In the genomic region with DNA sequence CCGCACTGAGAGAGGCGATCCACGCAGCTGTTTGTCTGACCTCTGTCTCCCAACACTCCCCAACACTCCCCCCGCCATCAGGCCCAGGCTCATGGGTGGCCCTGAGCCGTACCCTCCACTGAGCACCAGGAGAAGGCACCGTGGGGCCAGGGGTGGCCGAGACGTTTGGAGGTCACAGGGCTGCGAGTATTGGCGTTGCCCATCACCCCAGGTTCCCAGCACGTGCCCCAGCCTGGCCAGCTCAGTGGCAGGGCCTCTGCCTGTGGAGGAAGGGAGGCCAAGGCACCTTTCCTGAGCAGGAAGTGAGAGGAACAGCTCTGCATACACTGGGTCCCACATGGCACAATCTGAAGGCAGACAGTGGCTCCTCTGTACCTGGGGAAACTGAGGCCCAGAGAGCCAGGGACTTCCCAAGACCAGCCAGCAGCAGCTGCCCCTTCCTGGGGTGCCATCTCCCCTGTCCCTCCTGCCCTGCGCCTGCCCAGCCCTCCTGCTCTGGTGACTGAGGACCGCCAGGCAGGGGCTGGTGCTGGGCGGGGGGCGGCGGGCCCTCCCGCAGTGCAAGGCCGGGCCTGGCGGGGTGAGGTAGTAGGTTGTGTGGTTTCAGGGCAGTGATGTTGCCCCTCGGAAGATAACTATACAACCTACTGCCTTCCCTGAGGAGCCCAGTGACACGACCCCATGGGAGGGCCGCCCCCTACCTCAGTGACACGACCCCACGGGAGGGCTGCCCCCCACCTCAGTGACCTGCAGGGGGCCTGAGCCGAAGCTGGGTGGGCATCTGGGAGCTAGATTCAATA, we compare ENCODE assay signal across 16 cellular contexts. TPM values are rescaled to one million over a fixed set of nuclear protein-coding genes. Genes with fewer than 3 reads are reported as not detected.
DNase-seq lines count a peak whose midpoint lies in the region; ATAC-seq and TF ChIP-seq lines count a peak whose summit lies in the region.
"Had no signal": no experiment of that assay in that cellular context is flagged by ENCODE, and none has a peak within 500 bp of the region (broad histone marks: within the 10 kb centered on the region; RNA-seq: fewer than 3 reads in every experiment).

No MANE protein-coding gene starts in this region.

- no peak for ATAC-seq in heart right ventricle
- ATAC-seq in Right ventricle myocardium inferior, result no peak
- no peak for ATAC-seq in gastrocnemius medialis
- no peak for ATAC-seq in HG02970 (IDR thresholded peaks at IDR 0.05; ENCODE audit: low FRiP score, unreplicated experiment)
- ATAC-seq: PC-3 had no signal

- no peak for TF ChIP-seq CTCF in heart right ventricle (IDR thresholded peaks at IDR 0.05)
- TF ChIP-seq CTCF in gastrocnemius medialis (IDR thresholded peaks at IDR 0.05 in 4 of 5, conservative IDR thresholded peaks at IDR 0.05 in 1 of 5), result no peak

- H3K36me3 ChIP-seq in heart right ventricle (peaks cover 0 to 60% (median 39%) of the 10 kb centered on the region in 9 donors), gastrocnemius medialis (peaks cover 0 to 13% of the 10 kb centered on the region in 2 donors)

- H3K4me3 ChIP-seq in heart right ventricle (no peak overlapping the region), gastrocnemius medialis (no peak overlapping the region)

- H3K9me3 ChIP-seq in heart right ventricle (no peaks in the 10 kb centered on the region), gastrocnemius medialis (no peaks in the 10 kb centered on the region)

- H3K27me3 ChIP-seq in heart right ventricle, result no peaks in the 10 kb centered on the region
- H3K27me3 ChIP-seq in gastrocnemius medialis, result no peaks in the 10 kb centered on the region
- H3K27me3 ChIP-seq: brain microvascular endothelial cell had no signal

- intact Hi-C loops in heart right ventricle (cut with DNase I), result loop anchor here in 3 of 10 donors (5.0 kb wide), 1 partner anchor 36 kb away; no protein-coding TSS in a partner anchor
- intact Hi-C loops in Right ventricle myocardium inferior (cut with DNase I), result loop anchor here (2.0 kb wide), 1 partner anchor 39 kb away; no protein-coding TSS in a partner anchor
- intact Hi-C loops in gastrocnemius medialis (cut with DNase I; ENCODE audit: low total_unique reads), result no loop called here

- DNase-seq in heart right ventricle, result peak in 1 of 2 donors; percentile 36
- no peak for DNase-seq in Right ventricle myocardium inferior (ENCODE audit: missing footprints)
- DNase-seq in fibroblast of gingiva (ENCODE audit: low read depth), result peak; percentile 14
- DNase-seq in gastrocnemius medialis, result peak in 1 of 2 donors; percentile 43
- DNase-seq in activated T-cell treated with anti-CD3 and anti-CD28 coated beads, Interleukin-2, amount 50 U/mL, for 48 hours, result no peak
- no peak for DNase-seq in activated T-cell treated with anti-CD3 and anti-CD28 coated beads for 4 hours
- no peak for DNase-seq in stimulated activated CD4-positive, alpha-beta T cell treated with anti-CD3 and anti-CD28 coated beads, Interleukin-12 subunit alpha, Interleukin-12 subunit beta, amount 100 ng/mL, for 4 hours
- DNase-seq: activated CD4-positive, alpha-beta T cell treated with anti-CD3 and anti-CD28 coated beads, Interleukin-2, amount 10 ng/mL, durations not matched to agents 7 days and 5 days; brain microvascular endothelial cell; COR-L47; NCI-H446 treated with DMSO at 0.1 percent for 48 hours; PC-3; posterior cingulate gyrus; stimulated activated CD4-positive, alpha-beta T cell treated with anti-CD3 and anti-CD28 coated beads, Interleukin-2, amount 100 ng/mL, for 48 hours; stimulated activated naive CD4-positive, alpha-beta T cell had no signal

- TF ChIP-seq POLR2A in gastrocnemius medialis (IDR thresholded peaks at IDR 0.05), result no peak

- WGBS in heart right ventricle, 2 donors, result 64 to 73% methylated on average over 24 to 25 of the region's 25 CpGs

- H3K4me1 ChIP-seq in heart right ventricle (peaks cover 54 to 88% (median 83%) of the 10 kb centered on the region in 9 donors), gastrocnemius medialis (peaks cover 63 to 73% of the 10 kb centered on the region in 2 donors)

- in situ Hi-C loops in gastrocnemius medialis (cut with MboI; ENCODE audit: low sequenced_read_pairs in 4 of 4), result loop anchor here in 1 of 4 donors (10.0 kb wide), 1 partner anchor 99 kb away; no protein-coding TSS in a partner anchor

- peak overlapping the region; percentile 28 to 94 (median 78) for H3K27ac ChIP-seq in heart right ventricle
- H3K27ac ChIP-seq in gastrocnemius medialis, result peak overlapping the region; percentile 84 to 98 (median 92)
- H3K27ac ChIP-seq: brain microvascular endothelial cell had no signal

RNA-seq across cellular contexts. Expression of a gene that starts 37.0 kb away (rescaled TPM):
- total RNA-seq in heart right ventricle, result 10 to 100 TPM; 69.0 to 89.5 (median 81.1) TPM
- 10 to 100 TPM; 15.5 to 20.3 TPM for polyA plus RNA-seq in heart right ventricle
- total RNA-seq in Right ventricle myocardium inferior, result 70.5 TPM
- 10 to 100 TPM; 29.6 to 74.8 (median 57.9) TPM for total RNA-seq in gastrocnemius medialis
